27 cellular contexts compared by ENCODE assay signal in genomic region chr3:189655617-189656016, GRCh38. TPM values are rescaled to one million over a fixed set of nuclear protein-coding genes. Genes with fewer than 3 reads are reported as not detected.
A peak's percentile ranks its signal among the peaks of the same experiment; 100 is the strongest.
DNase-seq lines count a peak whose midpoint lies in the region; ATAC-seq and TF ChIP-seq lines count a peak whose summit lies in the region.
"Had no signal": no experiment of that assay in that cellular context is flagged by ENCODE, and none has a peak within 500 bp of the region (broad histone marks: within the 10 kb centered on the region; RNA-seq: fewer than 3 reads in every experiment).

No MANE protein-coding gene starts in this region.

- intact Hi-C loops in activated CD4-positive, alpha-beta T cell treated with anti-CD3 and anti-CD28 coated beads for 36 hours (cut with DNase I, micrococcal nuclease) = no loop called here

- no peak overlapping the region for H2AFZ ChIP-seq in OCI-LY3 (ENCODE audit: low read depth, low read length)

- no peak for TF ChIP-seq CTCF in OCI-LY3 (IDR thresholded peaks at IDR 0.05; ENCODE audit: low read depth, low read length)
- TF ChIP-seq CTCF in GM13977 (IDR thresholded peaks at IDR 0.05; ENCODE audit: extremely low read depth, insufficient read depth, missing control alignments) = no peak
- no peak for TF ChIP-seq CTCF in osteocyte (IDR thresholded peaks at IDR 0.05)
- no peak for TF ChIP-seq CTCF in GM10266 (IDR thresholded peaks at IDR 0.05; ENCODE audit: control insufficient read depth, insufficient read depth, low read depth, missing control alignments)

- H3K4me1 ChIP-seq in OCI-LY3 (ENCODE audit: low read length) = peaks cover 20% of the 10 kb centered on the region
- H3K4me1 ChIP-seq: sigmoid colon, upper lobe of right lung had no signal

- POLR2A ChIA-PET in activated CD4-positive, alpha-beta T cell treated with anti-CD3 and anti-CD28 coated beads for 36 hours (lab: Charles Lee) = no interaction called here

- peak; percentile 73 for ATAC-seq in GM18505 (IDR thresholded peaks at IDR 0.05; ENCODE audit: unreplicated experiment)
- ATAC-seq in GM21723 (IDR thresholded peaks at IDR 0.05; ENCODE audit: unreplicated experiment) = peak; percentile 66
- ATAC-seq in HG03175 (IDR thresholded peaks at IDR 0.05; ENCODE audit: unreplicated experiment) = peak; percentile 76
- no peak for ATAC-seq in activated CD4-positive, alpha-beta T cell treated with anti-CD3 and anti-CD28 coated beads for 36 hours
- ATAC-seq: activated CD8-positive, alpha-beta T cell treated with anti-CD3 and anti-CD28 coated beads, Interleukin-2, amount 10 ng/mL, durations not matched to agents 7 days and 5 days; activated naive CD4-positive, alpha-beta T cell treated with anti-CD3 and anti-CD28 coated beads, Interleukin-2, amount 50 U/mL, for 72 hours; activated T-cell treated with anti-CD3 and anti-CD28 coated beads, Interleukin-2, amount 50 U/mL, for 4 hours; upper lobe of right lung had no signal

- no peak for TF ChIP-seq POLR2A in GM18505 (IDR thresholded peaks at IDR 0.05; ENCODE audit: borderline replicate concordance, extremely low read depth, insufficient read depth, insufficient read length)

- H3K9me3 ChIP-seq in OCI-LY3 (ENCODE audit: insufficient read depth, low read length) = peaks cover 16% of the 10 kb centered on the region; the same call in 1 of the 2 replicates

- peaks cover 11% of the 10 kb centered on the region for H3K36me3 Mint-ChIP-seq in osteocyte (ENCODE audit: unreplicated experiment)
- H3K36me3 Mint-ChIP-seq in activated CD4-positive, alpha-beta T cell treated with anti-CD3 and anti-CD28 coated beads for 36 hours (ENCODE audit: low read depth) = no peaks in the 10 kb centered on the region
- H3K36me3 Mint-ChIP-seq: brain had no signal

- in situ Hi-C loops in GM13977 (cut with MboI; ENCODE audit: low pct_unique_long_range_greater_than_20kb, low sequenced_read_pairs, unreplicated experiment) = no loop called here

- peaks cover 13% of the 10 kb centered on the region; the same call in 1 of the 2 replicates for H4K20me1 ChIP-seq in OCI-LY3 (ENCODE audit: insufficient read depth, low read length)

- no peaks in the 10 kb centered on the region for H3K4me1 Mint-ChIP-seq in osteocyte (ENCODE audit: unreplicated experiment)
- H3K4me1 Mint-ChIP-seq in activated CD4-positive, alpha-beta T cell treated with anti-CD3 and anti-CD28 coated beads for 36 hours = no peaks in the 10 kb centered on the region
- H3K4me1 Mint-ChIP-seq: activated B cell treated with CpG ODN at 0.5 μM for 24 hours, brain had no signal

- no peak overlapping the region for H3K9ac ChIP-seq in OCI-LY3 (ENCODE audit: low read length)

- peaks cover 32% of the 10 kb centered on the region for H3K9me3 Mint-ChIP-seq in osteocyte (ENCODE audit: unreplicated experiment)
- peaks cover 14% of the 10 kb centered on the region for H3K9me3 Mint-ChIP-seq in activated CD4-positive, alpha-beta T cell treated with anti-CD3 and anti-CD28 coated beads for 36 hours (ENCODE audit: low read depth)

- H3K27ac ChIP-seq in OCI-LY3 (ENCODE audit: low read length) = peak overlapping the region; percentile 31; the same call in 1 of the 2 replicates
- H3K27ac ChIP-seq: sigmoid colon, upper lobe of right lung had no signal

- H3K4me3 ChIP-seq in OCI-LY3 (ENCODE audit: low read length) = no peak overlapping the region
- H3K4me3 ChIP-seq: sigmoid colon, upper lobe of right lung had no signal

- peaks cover 52% of the 10 kb centered on the region for H3K36me3 ChIP-seq in OCI-LY3 (replicated peaks; ENCODE audit: low read depth, low read length)
- H3K36me3 ChIP-seq: sigmoid colon, upper lobe of right lung had no signal

- CTCF ChIA-PET in activated CD4-positive, alpha-beta T cell treated with anti-CD3 and anti-CD28 coated beads for 36 hours (lab: Charles Lee) = interaction anchor here (0.7 kb wide), 1 partner anchor 15 kb away, joined by 3 read pairs; no protein-coding TSS in a partner anchor

- H3K79me2 ChIP-seq in OCI-LY3 (ENCODE audit: low read length) = peaks cover 76% of the 10 kb centered on the region

- no peaks in the 10 kb centered on the region for H3K27me3 ChIP-seq in OCI-LY3 (ENCODE audit: low read depth, low read length)
- H3K27me3 ChIP-seq: sigmoid colon, upper lobe of right lung had no signal

- H3K27ac Mint-ChIP-seq in osteocyte (ENCODE audit: unreplicated experiment) = no peak overlapping the region
- no peak overlapping the region for H3K27ac Mint-ChIP-seq in activated CD4-positive, alpha-beta T cell treated with anti-CD3 and anti-CD28 coated beads for 36 hours
- H3K27ac Mint-ChIP-seq: activated B cell treated with CpG ODN at 0.5 μM for 24 hours; activated CD8-positive, alpha-beta T cell treated with anti-CD3 and anti-CD28 coated beads, Interleukin-2, amount 10 ng/mL, durations not matched to agents 7 days and 5 days; activated naive CD4-positive, alpha-beta T cell treated with anti-CD3 and anti-CD28 coated beads, Interleukin-2, amount 50 U/mL, for 72 hours; brain; stimulated activated naive CD8-positive, alpha-beta T cell treated with anti-CD3 and anti-CD28 coated beads, Interleukin-15, Interleukin-2, amounts not matched to agents 100 ng/mL and 50 ng/mL, for 24 hours; T-helper 2 cell treated with Interferon-gamma antibody and Interleukin-4, amounts not matched to agents 5 μg/mL and 100 μg/mL, for 36 hours had no signal

- H3K4me3 Mint-ChIP-seq in osteocyte (ENCODE audit: unreplicated experiment) = no peak overlapping the region
- no peak overlapping the region for H3K4me3 Mint-ChIP-seq in activated CD4-positive, alpha-beta T cell treated with anti-CD3 and anti-CD28 coated beads for 36 hours
- H3K4me3 Mint-ChIP-seq: activated B cell treated with CpG ODN at 0.5 μM for 24 hours; activated CD8-positive, alpha-beta T cell treated with anti-CD3 and anti-CD28 coated beads, Interleukin-2, amount 10 ng/mL, durations not matched to agents 7 days and 5 days; activated T-cell treated with anti-CD3 and anti-CD28 coated beads, Interleukin-2, amount 50 U/mL, for 4 hours; brain; stimulated activated naive CD8-positive, alpha-beta T cell treated with anti-CD3 and anti-CD28 coated beads, Interleukin-15, Interleukin-2, amounts not matched to agents 100 ng/mL and 50 ng/mL, for 24 hours; T-helper 2 cell treated with Interferon-gamma antibody and Interleukin-4, amounts not matched to agents 5 μg/mL and 100 μg/mL, for 36 hours had no signal

- H3K4me2 ChIP-seq in OCI-LY3 (ENCODE audit: low read length) = peak overlapping the region; percentile 13; the same call in 1 of the 2 replicates

- DNase-seq in GM13977 (ENCODE audit: low spot score) = no peak
- DNase-seq in osteocyte (ENCODE audit: extremely low spot score, unreplicated experiment) = no peak
- DNase-seq in GM10266 (ENCODE audit: extremely low spot score) = no peak
- DNase-seq in activated CD4-positive, alpha-beta T cell treated with anti-CD3 and anti-CD28 coated beads for 36 hours = no peak
- DNase-seq: activated B cell treated with CpG ODN at 0.5 μM for 24 hours; activated CD8-positive, alpha-beta T cell treated with anti-CD3 and anti-CD28 coated beads, Interleukin-2, amount 10 ng/mL, durations not matched to agents 7 days and 5 days; activated T-cell treated with anti-CD3 and anti-CD28 coated beads, Interleukin-2, amount 50 U/mL, for 4 hours; cortex of kidney; DMS79 treated with DMSO at 0.1 percent for 48 hours; hippocampal formation; KBM-7; kidney; NCI-H1105; NCI-H2107; NCI-H526; sigmoid colon; upper lobe of right lung had no signal

- no peaks in the 10 kb centered on the region for H3K27me3 Mint-ChIP-seq in osteocyte (ENCODE audit: unreplicated experiment)
- no peaks in the 10 kb centered on the region for H3K27me3 Mint-ChIP-seq in activated CD4-positive, alpha-beta T cell treated with anti-CD3 and anti-CD28 coated beads for 36 hours
- H3K27me3 Mint-ChIP-seq: activated B cell treated with CpG ODN at 0.5 μM for 24 hours; stimulated activated naive CD8-positive, alpha-beta T cell treated with anti-CD3 and anti-CD28 coated beads, Interleukin-15, Interleukin-2, amounts not matched to agents 100 ng/mL and 50 ng/mL, for 24 hours had no signal

RNA-seq across cellular contexts. Expression of gene TP63, which starts 24.4 kb away (rescaled TPM):
- 0.16 and 0.29 TPM in 2 replicates for total RNA-seq in osteocyte
- under 1 TPM; 0.33 to 0.46 TPM for total RNA-seq in activated CD4-positive, alpha-beta T cell treated with anti-CD3 and anti-CD28 coated beads for 36 hours
- total RNA-seq: activated CD8-positive, alpha-beta T cell treated with anti-CD3 and anti-CD28 coated beads, Interleukin-2, amount 10 ng/mL, durations not matched to agents 7 days and 5 days; endothelial cell of umbilical vein; SK-MEL-5 had no signal
